In the genomic region with DNA sequence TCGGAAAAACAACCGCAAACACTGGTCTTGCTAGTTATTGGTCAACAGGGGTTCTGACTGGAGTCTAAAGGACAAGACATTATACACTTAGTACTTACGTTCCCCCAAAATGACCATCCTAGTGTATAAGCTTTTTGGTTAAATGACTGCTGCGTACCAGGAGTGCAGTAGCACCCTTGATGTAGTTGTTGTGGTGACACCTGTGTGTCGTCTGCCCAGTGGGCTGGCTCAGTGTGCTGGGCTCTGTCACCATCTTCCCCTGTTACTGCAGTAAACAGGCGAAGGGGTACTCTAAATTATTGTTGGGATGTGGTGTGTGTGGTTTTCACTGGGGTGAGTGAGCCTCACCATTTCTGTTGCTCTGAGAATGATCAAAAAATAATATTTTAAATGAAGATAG, we compare ENCODE assay signal across 1 cellular context.
TF ChIP-seq lines count a peak whose summit lies in the region.

No MANE protein-coding gene starts in this region.

TF ChIP-seq in SK-N-SH treated with all-trans-retinoic acid at 6 μM for 48 hours, 23 proteins besides CTCF, POLR2A, EP300 and RAD21 (continued from another document):
- no peak for TF ChIP-seq CSDC2 (CRISPR knock-in tag; IDR thresholded peaks at IDR 0.05)
- TF ChIP-seq ARNTL (CRISPR knock-in tag; IDR thresholded peaks at IDR 0.05; ENCODE audit: borderline replicate concordance, low read depth): no peak
- no peak for TF ChIP-seq ZC3H10 (CRISPR knock-in tag; IDR thresholded peaks at IDR 0.05)
- no peak for TF ChIP-seq ISL1 (CRISPR knock-in tag; IDR thresholded peaks at IDR 0.05)
- no peak for TF ChIP-seq SNAI2 (CRISPR knock-in tag; IDR thresholded peaks at IDR 0.05)
- no peak for TF ChIP-seq BACH2 (CRISPR knock-in tag; IDR thresholded peaks at IDR 0.05; ENCODE audit: borderline replicate concordance)
- TF ChIP-seq GLIS3 (CRISPR knock-in tag; IDR thresholded peaks at IDR 0.05): no peak
- TF ChIP-seq RARB (CRISPR knock-in tag; IDR thresholded peaks at IDR 0.05): no peak
- TF ChIP-seq TCF4 (CRISPR knock-in tag; IDR thresholded peaks at IDR 0.05; ENCODE audit: borderline replicate concordance): no peak
TF ChIP-seq in SK-N-SH treated with all-trans-retinoic acid at 6 μM for 48 hours: peak in this region for 0.
